9 cellular contexts compared by ENCODE assay signal in the genomic region with DNA sequence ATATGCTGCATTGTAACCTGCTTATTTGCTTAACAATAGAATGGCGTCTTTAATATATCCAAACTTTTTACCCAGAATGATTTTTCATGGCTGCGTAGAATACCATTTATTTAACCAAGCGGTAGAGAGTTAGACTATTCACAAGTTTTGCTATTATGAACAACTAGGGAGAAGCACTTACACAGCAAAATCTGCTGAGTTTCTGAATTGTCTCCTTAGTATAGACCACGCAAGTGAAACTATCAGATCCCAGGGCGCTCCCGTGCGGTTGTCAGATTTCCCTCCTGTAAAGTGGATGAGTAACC. TPM values are rescaled to one million over a fixed set of nuclear protein-coding genes. Genes with fewer than 3 reads are reported as not detected.
A peak's percentile ranks its signal among the peaks of the same experiment; 100 is the strongest.
DNase-seq lines count a peak whose midpoint lies in the region; ATAC-seq, FAIRE-seq and TF ChIP-seq lines count a peak whose summit lies in the region.
"Had no signal": no experiment of that assay in that cellular context is flagged by ENCODE, and none has a peak within 500 bp of the region (broad histone marks: within the 10 kb centered on the region; RNA-seq: fewer than 3 reads in every experiment).

No MANE protein-coding gene starts in this region.

- no peak for FAIRE-seq in keratinocyte (lab: Jason Lieb, UNC)

- H3K9me1 ChIP-seq in keratinocyte (ENCODE audit: control insufficient read depth, extremely low read depth, insufficient read depth, low read length), result no peaks in the 10 kb centered on the region

- TF ChIP-seq CTCF in keratinocyte (optimal IDR thresholded peaks at IDR 0.05 in 1 of 3, IDR thresholded peaks at IDR 0.05 in 1 of 3, conservative IDR thresholded peaks at IDR 0.05 in 1 of 3; ENCODE audit: extremely low read depth in 1 of 3, insufficient read depth in 2 of 3, low read length in 3 of 3), result no peak
- TF ChIP-seq CTCF in testis (IDR thresholded peaks at IDR 0.05), result no peak

- H3K4me3 Mint-ChIP-seq in activated T-cell treated with anti-CD3 and anti-CD28 coated beads, Interleukin-2, amount 50 U/mL, for 72 hours, result peak overlapping the region; percentile 83 to 84
- H3K4me3 Mint-ChIP-seq in activated T-helper 1 cell treated with anti-CD3 and anti-CD28 coated beads, Interleukin-12 subunit alpha, Interleukin-12 subunit beta, Interleukin-2, Interleukin-4 antibody, amounts not matched to agents 30 ng/mL and 10 ng/mL and 1 ng/mL, durations not matched to agents 14 hours and 24 hours and 36 hours, result peak overlapping the region; percentile 85

- dilution Hi-C loops in keratinocyte (cut with MboI; ENCODE audit: extremely low pct_ligation_motif_present, low sequenced_read_pairs), result no loop called here

- no peaks in the 10 kb centered on the region for H3K36me3 Mint-ChIP-seq in activated T-cell treated with anti-CD3 and anti-CD28 coated beads, Interleukin-2, amount 50 U/mL, for 72 hours (ENCODE audit: insufficient read depth in 2 of 2)
- H3K36me3 Mint-ChIP-seq in activated T-helper 1 cell treated with anti-CD3 and anti-CD28 coated beads, Interleukin-12 subunit alpha, Interleukin-12 subunit beta, Interleukin-2, Interleukin-4 antibody, amounts not matched to agents 30 ng/mL and 10 ng/mL and 1 ng/mL, durations not matched to agents 14 hours and 24 hours and 36 hours (ENCODE audit: low read depth), result no peaks in the 10 kb centered on the region

- no peak overlapping the region for H3K9ac ChIP-seq in keratinocyte (ENCODE audit: control insufficient read depth, extremely low read depth, insufficient read depth, low read length)

- no peaks in the 10 kb centered on the region for H3K9me3 ChIP-seq in keratinocyte (ENCODE audit: control insufficient read depth, low read depth, low read length)
- no peaks in the 10 kb centered on the region for H3K9me3 ChIP-seq in testis

- TF ChIP-seq POLR2A in testis (IDR thresholded peaks at IDR 0.05), result no peak

- intact Hi-C loops in activated T-helper 1 cell treated with anti-CD3 and anti-CD28 coated beads, Interleukin-12 subunit alpha, Interleukin-12 subunit beta, Interleukin-2, Interleukin-4 antibody, amounts not matched to agents 30 ng/mL and 10 ng/mL and 1 ng/mL, durations not matched to agents 14 hours and 24 hours and 36 hours (cut with micrococcal nuclease), result loop anchor here (1.0 kb wide), 1 partner anchor 11 kb away; no protein-coding TSS in a partner anchor
- intact Hi-C loops in testis (cut with DNase I; ENCODE audit: low total_unique reads), result loop anchor here (5.0 kb wide), 1 partner anchor 286 kb away; no protein-coding TSS in a partner anchor

- H3K27ac ChIP-seq in keratinocyte (ENCODE audit: control insufficient read depth, insufficient read depth, low read length) (no peak overlapping the region), testis (no peak overlapping the region)

- peaks cover 32% of the 10 kb centered on the region for H3K27me3 Mint-ChIP-seq in activated T-cell treated with anti-CD3 and anti-CD28 coated beads, Interleukin-2, amount 50 U/mL, for 72 hours (ENCODE audit: low read depth)
- H3K27me3 Mint-ChIP-seq in activated T-helper 1 cell treated with anti-CD3 and anti-CD28 coated beads, Interleukin-12 subunit alpha, Interleukin-12 subunit beta, Interleukin-2, Interleukin-4 antibody, amounts not matched to agents 30 ng/mL and 10 ng/mL and 1 ng/mL, durations not matched to agents 14 hours and 24 hours and 36 hours (ENCODE audit: insufficient read depth), result peaks cover 37% of the 10 kb centered on the region

- H4K20me1 ChIP-seq in keratinocyte (ENCODE audit: control insufficient read depth, extremely low read depth, insufficient read depth, low read length), result no peaks in the 10 kb centered on the region

- H3K4me2 ChIP-seq in keratinocyte (ENCODE audit: control insufficient read depth, extremely low read depth, insufficient read depth, low read depth, low read length), result peak overlapping the region; percentile 89

- no peak overlapping the region for H2AFZ ChIP-seq in keratinocyte (ENCODE audit: control insufficient read depth, low read length)

- H3K27ac Mint-ChIP-seq in activated T-cell treated with anti-CD3 and anti-CD28 coated beads, Interleukin-2, amount 50 U/mL, for 72 hours, result peak overlapping the region; percentile 67
- peak overlapping the region; percentile 65 for H3K27ac Mint-ChIP-seq in activated T-helper 1 cell treated with anti-CD3 and anti-CD28 coated beads, Interleukin-12 subunit alpha, Interleukin-12 subunit beta, Interleukin-2, Interleukin-4 antibody, amounts not matched to agents 30 ng/mL and 10 ng/mL and 1 ng/mL, durations not matched to agents 14 hours and 24 hours and 36 hours

- H3K9me3 Mint-ChIP-seq in activated T-cell treated with anti-CD3 and anti-CD28 coated beads, Interleukin-2, amount 50 U/mL, for 72 hours, result no peaks in the 10 kb centered on the region
- no peaks in the 10 kb centered on the region for H3K9me3 Mint-ChIP-seq in activated T-helper 1 cell treated with anti-CD3 and anti-CD28 coated beads, Interleukin-12 subunit alpha, Interleukin-12 subunit beta, Interleukin-2, Interleukin-4 antibody, amounts not matched to agents 30 ng/mL and 10 ng/mL and 1 ng/mL, durations not matched to agents 14 hours and 24 hours and 36 hours

- H3K4me1 Mint-ChIP-seq in activated T-cell treated with anti-CD3 and anti-CD28 coated beads, Interleukin-2, amount 50 U/mL, for 72 hours (ENCODE audit: low read depth), result peaks cover 17% of the 10 kb centered on the region
- H3K4me1 Mint-ChIP-seq in activated T-helper 1 cell treated with anti-CD3 and anti-CD28 coated beads, Interleukin-12 subunit alpha, Interleukin-12 subunit beta, Interleukin-2, Interleukin-4 antibody, amounts not matched to agents 30 ng/mL and 10 ng/mL and 1 ng/mL, durations not matched to agents 14 hours and 24 hours and 36 hours (ENCODE audit: low read depth), result peaks cover 11% of the 10 kb centered on the region

- ATAC-seq in activated T-cell treated with anti-CD3 and anti-CD28 coated beads, Interleukin-2, amount 50 U/mL, for 72 hours (replicated peaks in 1 of 2), result no peak
- no peak for ATAC-seq in HG02571 (IDR thresholded peaks at IDR 0.05; ENCODE audit: unreplicated experiment)

- H3K36me3 ChIP-seq in keratinocyte (ENCODE audit: control insufficient read depth in 2 of 2, extremely low read depth in 1 of 2, insufficient read depth in 2 of 2, low read length in 2 of 2) (no peaks in the 10 kb centered on the region), testis (ENCODE audit: low read depth, missing control alignments) (no peaks in the 10 kb centered on the region)

- H3K27me3 ChIP-seq in keratinocyte (ENCODE audit: control insufficient read depth, extremely low read depth, insufficient read depth, low read length), result peaks cover 12% of the 10 kb centered on the region
- no peaks in the 10 kb centered on the region for H3K27me3 ChIP-seq in testis

- 36 to 67% methylated on average over 7 of the region's 7 CpGs for WGBS in testis, 2 donors

- H3K4me1 ChIP-seq in keratinocyte (ENCODE audit: control insufficient read depth, extremely low read depth, insufficient read depth, low read length), result peaks cover 4% of the 10 kb centered on the region
- peaks cover 9% of the 10 kb centered on the region for H3K4me1 ChIP-seq in testis

- no peak for DNase-seq in activated T-cell treated with anti-CD3 and anti-CD28 coated beads, Interleukin-2, amount 50 U/mL, for 72 hours
- no peak for DNase-seq in activated T-cell treated with anti-CD3 and anti-CD28 coated beads, Interleukin-2, amount 50 U/mL, for 1 hour
- no peak for DNase-seq in activated T-helper 1 cell treated with anti-CD3 and anti-CD28 coated beads, Interleukin-12 subunit alpha, Interleukin-12 subunit beta, Interleukin-2, Interleukin-4 antibody, amounts not matched to agents 30 ng/mL and 10 ng/mL and 1 ng/mL, durations not matched to agents 14 hours and 24 hours and 36 hours (ENCODE audit: low spot score)
- no peak for DNase-seq in keratinocyte (ENCODE audit: low read depth, low spot score)
- no peak for DNase-seq in testis
- no peak for DNase-seq in HUDEP-2 (lab: John Stamatoyannopoulos, UW; ENCODE audit: unreplicated experiment in 76 of 76)
- no peak for DNase-seq in DMS79 (lab: John Stamatoyannopoulos, UW)
- DNase-seq: DMS153 had no signal

- no peaks in the 10 kb centered on the region for H3K79me2 ChIP-seq in keratinocyte (ENCODE audit: control insufficient read depth, insufficient read depth, low read length)

- H3K4me3 ChIP-seq in keratinocyte (ENCODE audit: control insufficient read depth in 2 of 3, extremely low read depth in 1 of 3, insufficient read depth in 2 of 3, low read depth in 1 of 3, low read length in 3 of 3) (no peak overlapping the region), testis (peak overlapping the region; percentile 49 to 57)

RNA-seq across cellular contexts. Expression of a gene that starts 12.6 kb away (rescaled TPM):
- 10 to 100 TPM; 55.8 to 63.1 TPM for total RNA-seq in activated T-cell treated with anti-CD3 and anti-CD28 coated beads, Interleukin-2, amount 50 U/mL, for 72 hours
- total RNA-seq in activated T-helper 1 cell treated with anti-CD3 and anti-CD28 coated beads, Interleukin-12 subunit alpha, Interleukin-12 subunit beta, Interleukin-2, Interleukin-4 antibody, amounts not matched to agents 30 ng/mL and 10 ng/mL and 1 ng/mL, durations not matched to agents 14 hours and 24 hours and 36 hours, result 94.0 and 101 TPM in 2 replicates
- polyA plus RNA-seq in keratinocyte (48.5 to 62.3 TPM (median 60.1 TPM) in 3 replicates), testis (ENCODE audit: insufficient read depth, low read depth, low replicate concordance) (39.1 TPM)
- polyA plus RNA-seq in keratinocyte (2011; ENCODE audit: low read depth), result 13.1 TPM
- 13.7 and 25.9 TPM in 2 replicates for polyA plus RNA-seq in keratinocyte (2011; cell fraction: cytosol; rRNA removed)
- polyA plus RNA-seq in keratinocyte (2011; cell fraction: nucleus; rRNA removed), result 109 and 123 TPM in 2 replicates
- 21.2 and 26.0 TPM in 2 replicates for polyA plus RNA-seq in keratinocyte (2012; ENCODE audit: low replicate concordance)
- 40.8 to 44.1 TPM (median 42.1 TPM) in 3 replicates for polyA minus RNA-seq in keratinocyte
- 32.0 TPM for polyA minus RNA-seq in keratinocyte (2011; cell fraction: cytosol; rRNA and poly(A)+ RNA removed)
- polyA minus RNA-seq in keratinocyte (2011; cell fraction: nucleus; rRNA and poly(A)+ RNA removed), result 61.9 and 93.9 TPM in 2 replicates
- 10 to 100 TPM; 55.6 to 59.9 TPM for total RNA-seq in testis

Comparison
In these comparisons a context has a peak if more than half of its experiments do, and no peak if none do; other contexts are left out.
1. H3K4me3 ChIP-seq: peak in testis (2 of 2); none in keratinocyte (0 of 3).